17 cellular contexts compared by ENCODE assay signal in the genomic region with DNA sequence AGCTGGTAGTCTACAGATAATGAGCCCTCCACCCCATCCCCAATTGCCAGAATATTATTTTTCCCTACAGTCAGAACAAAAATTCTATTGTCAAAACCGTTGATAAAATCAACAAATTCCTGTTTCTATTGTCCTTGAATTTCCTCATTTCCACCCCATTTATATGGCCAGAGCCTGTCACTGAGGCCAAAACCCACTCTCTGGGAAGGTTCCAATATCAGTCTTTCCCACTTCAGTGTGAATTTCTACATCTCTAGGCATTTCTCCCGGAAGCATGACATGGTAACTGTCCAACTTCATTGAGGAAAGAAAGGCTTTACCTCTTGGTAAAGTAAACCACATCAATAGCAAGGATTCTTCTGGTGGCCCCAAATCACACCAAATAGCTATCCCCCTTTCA. TPM values are rescaled to one million over a fixed set of nuclear protein-coding genes. Genes with fewer than 3 reads are reported as not detected.
A peak's percentile ranks its signal among the peaks of the same experiment; 100 is the strongest.
DNase-seq lines count a peak whose midpoint lies in the region; ATAC-seq and TF ChIP-seq lines count a peak whose summit lies in the region.
"Had no signal": no experiment of that assay in that cellular context is flagged by ENCODE, and none has a peak within 500 bp of the region (broad histone marks: within the 10 kb centered on the region; RNA-seq: fewer than 3 reads in every experiment).

No MANE protein-coding gene starts in this region.

- no peaks in the 10 kb centered on the region for H3K9me3 Mint-ChIP-seq in neural crest cell
- H3K9me3 Mint-ChIP-seq in stimulated activated memory B cell treated with anti-CD40 and anti-IgM and Interleukin-4, amounts not matched to agents 10 μg/mL and 1 μg/mL and 100 μg/mL, for 72 hours = no peaks in the 10 kb centered on the region
- H3K9me3 Mint-ChIP-seq: CD4-positive, alpha-beta T cell; GM23338 had no signal

- no peak for ATAC-seq in stimulated activated memory B cell treated with anti-CD40 and anti-IgM and Interleukin-4, amounts not matched to agents 10 μg/mL and 1 μg/mL and 100 μg/mL, for 72 hours
- ATAC-seq in HG02678 (IDR thresholded peaks at IDR 0.05; ENCODE audit: unreplicated experiment) = no peak
- ATAC-seq: GM23338 had no signal

- no peaks in the 10 kb centered on the region for H3K36me3 Mint-ChIP-seq in neural crest cell (ENCODE audit: low read depth)
- no peaks in the 10 kb centered on the region for H3K36me3 Mint-ChIP-seq in stimulated activated memory B cell treated with anti-CD40 and anti-IgM and Interleukin-4, amounts not matched to agents 10 μg/mL and 1 μg/mL and 100 μg/mL, for 72 hours

- no peak overlapping the region for H3K4me3 Mint-ChIP-seq in neural crest cell
- no peak overlapping the region for H3K4me3 Mint-ChIP-seq in stimulated activated memory B cell treated with anti-CD40 and anti-IgM and Interleukin-4, amounts not matched to agents 10 μg/mL and 1 μg/mL and 100 μg/mL, for 72 hours
- H3K4me3 Mint-ChIP-seq: CD4-positive, alpha-beta T cell; GM23338 had no signal

- DNase-seq in dermis blood vessel endothelial cell (peak; percentile 31), fibroblast of pulmonary artery (ENCODE audit: low read depth) (peak; percentile 70), neural crest cell (ENCODE audit: low read depth, low spot score) (no peak), NCI-H82 (lab: John Stamatoyannopoulos, UW) (no peak), posterior vena cava (ENCODE audit: low spot score) (no peak)
- DNase-seq: AML-193; Caco-2; CD4-positive, alpha-beta T cell; DMS153; DMS79; GDM1; HCEC 1CT had no signal

- H3K27ac Mint-ChIP-seq in neural crest cell (ENCODE audit: unreplicated experiment) = peak overlapping the region; percentile 45
- H3K27ac Mint-ChIP-seq in stimulated activated memory B cell treated with anti-CD40 and anti-IgM and Interleukin-4, amounts not matched to agents 10 μg/mL and 1 μg/mL and 100 μg/mL, for 72 hours = no peak overlapping the region
- H3K27ac Mint-ChIP-seq: CD4-positive, alpha-beta T cell; GM23338 had no signal

- intact Hi-C loops in posterior vena cava (cut with DNase I) = no loop called here

- TF ChIP-seq CTCF in fibroblast of pulmonary artery (IDR thresholded peaks at IDR 0.05; ENCODE audit: low read length, missing control alignments) (no peak), neural crest cell (conservative IDR thresholded peaks at IDR 0.05) (no peak)

- H3K27me3 Mint-ChIP-seq in neural crest cell (ENCODE audit: low read depth) = no peaks in the 10 kb centered on the region
- H3K27me3 Mint-ChIP-seq in stimulated activated memory B cell treated with anti-CD40 and anti-IgM and Interleukin-4, amounts not matched to agents 10 μg/mL and 1 μg/mL and 100 μg/mL, for 72 hours = peaks cover 19% of the 10 kb centered on the region

- H3K4me3 ChIP-seq in fibroblast of pulmonary artery (replicated peaks; ENCODE audit: low read depth, low read length) = no peak overlapping the region
- H3K4me3 ChIP-seq: GM23338 had no signal

- no peaks in the 10 kb centered on the region for H3K4me1 Mint-ChIP-seq in neural crest cell
- no peaks in the 10 kb centered on the region for H3K4me1 Mint-ChIP-seq in stimulated activated memory B cell treated with anti-CD40 and anti-IgM and Interleukin-4, amounts not matched to agents 10 μg/mL and 1 μg/mL and 100 μg/mL, for 72 hours
- H3K4me1 Mint-ChIP-seq: GM23338 had no signal

RNA-seq across cellular contexts. Expression of gene C2CD4A, which starts 41.6 kb away (rescaled TPM):
- 1.5 and 2.7 TPM in 2 replicates for total RNA-seq in dermis blood vessel endothelial cell
- not detected in 2 replicates for total RNA-seq in neural crest cell
- total RNA-seq in posterior vena cava = not detected
- total RNA-seq: Daoy, IMR-90 had no signal

RNA-seq across cellular contexts. Expression of gene VPS13C, which starts 48.2 kb away (rescaled TPM):
- total RNA-seq in dermis blood vessel endothelial cell = 132 and 135 TPM in 2 replicates
- total RNA-seq in neural crest cell = 31.5 and 33.1 TPM in 2 replicates
- total RNA-seq in posterior vena cava = 10 to 100 TPM; 89.2 to 93.0 TPM

RNA-seq across cellular contexts. Expression of gene C2CD4B, which starts 56.7 kb away (rescaled TPM):
- 34.9 and 96.0 TPM in 2 replicates for total RNA-seq in dermis blood vessel endothelial cell
- total RNA-seq in neural crest cell = not detected in 2 replicates
- total RNA-seq in posterior vena cava = 1 to 10 TPM; 1.1 to 2.0 TPM
- total RNA-seq: Daoy, IMR-90 had no signal

Comparison
In these comparisons a context has a peak if more than half of its experiments do, and no peak if none do; other contexts are left out.
1. DNase-seq: peak in dermis blood vessel endothelial cell (single experiment) and fibroblast of pulmonary artery (single experiment); none in neural crest cell (single experiment), NCI-H82 (single experiment) and posterior vena cava (single experiment).
2. RNA of gene C2CD4B, which starts 56.7 kb away (total RNA-seq): 34.9 to 96.0 TPM in dermis blood vessel endothelial cell; 1.1 to 2.0 TPM in posterior vena cava and not detected in neural crest cell; every median in the first group is over 10 times any median in the second.